ENCODE assay signal across 29 cellular contexts in genomic region chr3:178044320-178044719, GRCh38.
"Had no signal": no experiment of that assay in that cellular context is flagged by ENCODE, and none has a peak within 500 bp of the region (broad histone marks: within the 10 kb centered on the region; RNA-seq: fewer than 3 reads in every experiment).

No MANE protein-coding gene starts in this region.

- H3K4me1 ChIP-seq: pancreas, prostate gland, spleen, suprapubic skin, testis, tibial artery, transverse colon, upper lobe of right lung, uterus had no signal

- H3K36me3 ChIP-seq: neutrophil, pancreas, prostate gland, spleen, suprapubic skin, tibial artery, transverse colon, upper lobe of right lung, uterus had no signal

- H3K27me3 ChIP-seq: neutrophil, pancreas, spleen, suprapubic skin, testis, tibial artery, transverse colon, upper lobe of right lung, uterus had no signal

- DNase-seq: naive thymus-derived CD8-positive, alpha-beta T cell; nephron progenitor cell; nucleus accumbens; pancreas; retina; right cardiac atrium; spleen; stimulated activated CD4-positive, alpha-beta T cell treated with anti-CD3 and anti-CD28 coated beads, Interleukin-12 subunit alpha, Interleukin-12 subunit beta, amount 100 ng/mL, for 4 hours; stimulated activated CD4-positive, alpha-beta T cell treated with anti-CD3 and anti-CD28 coated beads, Interleukin-1b, Interleukin-23, amount 100 ng/mL, for 48 hours; stimulated activated CD4-positive, alpha-beta T cell treated with anti-CD3 and anti-CD28 coated beads, Interleukin-4, amount 100 ng/mL, for 1 hour; stimulated activated CD4-positive, alpha-beta T cell treated with anti-CD3 and anti-CD28 coated beads, Interleukin-4, amount 100 ng/mL, for 4 hours; stimulated activated CD8-positive, alpha-beta memory T cell treated with anti-CD3 and anti-CD28 coated beads, Interleukin-4, amount 100 ng/mL, for 48 hours; stimulated activated naive CD4-positive, alpha-beta T cell; stimulated activated naive CD8-positive, alpha-beta T cell treated with anti-CD3 and anti-CD28 coated beads, Interleukin-15, amount 100 ng/mL, for 72 hours; stimulated activated naive CD8-positive, alpha-beta T cell treated with anti-CD3 and anti-CD28 coated beads, Interleukin-15, Interleukin-2, amounts not matched to agents 100 U/mL and 50 U/mL, for 24 hours; substantia nigra; testis; tibial artery; transverse colon; upper lobe of right lung; uterus had no signal

- H3K9me3 ChIP-seq: neutrophil, pancreas, prostate gland, spleen, suprapubic skin, testis, tibial artery, transverse colon, upper lobe of right lung, uterus had no signal

- H3K27ac ChIP-seq: neutrophil, pancreas, prostate gland, skin epidermis, spleen, suprapubic skin, testis, tibial artery, transverse colon, upper lobe of right lung, uterus had no signal

- ATAC-seq: naive thymus-derived CD8-positive, alpha-beta T cell; natural killer cell treated with Interleukin-12 subunit alpha and Interleukin-12 subunit beta and Interleukin-15 and Interleukin-18, amount 100 ng/mL, for 72 hours; pancreas; right cardiac atrium; sciatic nerve; stimulated activated memory B cell treated with anti-CD40 and anti-IgM and Interleukin-4, amounts not matched to agents 10 μg/mL and 1 μg/mL and 100 μg/mL, for 72 hours; stimulated activated naive CD8-positive, alpha-beta T cell treated with anti-CD3 and anti-CD28 coated beads, Interleukin-15, amount 100 ng/mL, for 72 hours; stimulated activated naive CD8-positive, alpha-beta T cell treated with anti-CD3 and anti-CD28 coated beads, Interleukin-15, Interleukin-2, amounts not matched to agents 100 U/mL and 50 U/mL, for 24 hours; upper lobe of right lung had no signal

- H3K4me2 ChIP-seq: smooth muscle cell had no signal

- H3K4me3 ChIP-seq: pancreas, prostate gland, skin epidermis, smooth muscle cell, spleen, suprapubic skin, testis, tibial artery, transverse colon, upper lobe of right lung, uterus had no signal
